ENCODE assay signal across 8 cellular contexts in genomic region chr11:73779084-73779902, GRCh38. TPM values are rescaled to one million over a fixed set of nuclear protein-coding genes. Genes with fewer than 3 reads are reported as not detected.
A peak's percentile ranks its signal among the peaks of the same experiment; 100 is the strongest.
DNase-seq lines count a peak whose midpoint lies in the region; ATAC-seq lines count a peak whose summit lies in the region.

No MANE protein-coding gene starts in this region.

- ATAC-seq in GM21360 (IDR thresholded peaks at IDR 0.05; ENCODE audit: unreplicated experiment), result peak; percentile 98

- no peaks in the 10 kb centered on the region for H3K9me3 ChIP-seq in effector memory CD4-positive, alpha-beta T cell (ENCODE audit: control insufficient read depth, low read length)

- peak overlapping the region; percentile 57 for H3K4me3 ChIP-seq in effector memory CD4-positive, alpha-beta T cell (ENCODE audit: insufficient read depth, low read depth, low read length, poor library complexity, severe bottlenecking)

- peak; percentile 96 for DNase-seq in COLO829 (ENCODE audit: low spot score)
- DNase-seq in HT-29 (ENCODE audit: low spot score), result peak; percentile 99
- peak; percentile 97 for DNase-seq in NK-92 treated with Interleukin-12 subunit alpha and Interleukin-12 subunit beta, amount 100 ng/mL, for 24 hours (lab: John Stamatoyannopoulos, UW)
- peak; percentile 94 to 95 for DNase-seq in activated CD8-positive, alpha-beta memory T cell treated with anti-CD3 and anti-CD28 coated beads for 4 hours (ENCODE audit: low read depth in 2 of 2)
- DNase-seq in effector memory CD4-positive, alpha-beta T cell, result peak; percentile 88 to 97 (median 94)
- DNase-seq in medulla oblongata (ENCODE audit: extremely low spot score), result peak; percentile 99
- peak; percentile 94 to 99 (median 98) for DNase-seq in stimulated activated CD4-positive, alpha-beta T cell treated with anti-CD3 and anti-CD28 coated beads, TNF-alpha, amount 100 ng/mL, for 48 hours (ENCODE audit: low read depth in 3 of 3)

- peak overlapping the region; percentile 87 for H3K27ac ChIP-seq in effector memory CD4-positive, alpha-beta T cell (ENCODE audit: insufficient read depth, low read length, poor library complexity, severe bottlenecking)

- H3K27me3 ChIP-seq in effector memory CD4-positive, alpha-beta T cell (replicated peaks; ENCODE audit: control insufficient read depth, insufficient read depth, low read length, poor library complexity, severe bottlenecking), result no peaks in the 10 kb centered on the region

- H3K4me1 ChIP-seq in effector memory CD4-positive, alpha-beta T cell (ENCODE audit: control insufficient read depth, insufficient read depth, low read length, poor library complexity, severe bottlenecking), result no peaks in the 10 kb centered on the region

- no peaks in the 10 kb centered on the region for H3K36me3 ChIP-seq in effector memory CD4-positive, alpha-beta T cell (ENCODE audit: control insufficient read depth, insufficient read depth, low read length)

RNA-seq across cellular contexts. Expression of gene MRPL48, which starts 8.4 kb away (rescaled TPM):
- total RNA-seq in HT-29 (2014; rRNA removed; shearing (Covaris generic)), result 83.4 and 92.0 TPM in 2 replicates

RNA-seq across cellular contexts. Expression of gene RAB6A, which starts 18.4 kb away (rescaled TPM):
- 158 and 166 TPM in 2 replicates for total RNA-seq in HT-29 (2014; rRNA removed; shearing (Covaris generic))

Comparison
In these comparisons a context has a peak if more than half of its experiments do, and no peak if none do; other contexts are left out.
1. Peak in every context shown above with its lines: DNase-seq, ATAC-seq, H3K4me3 ChIP-seq and H3K27ac ChIP-seq.